ENCODE assay signal across 8 cellular contexts in the genomic region with DNA sequence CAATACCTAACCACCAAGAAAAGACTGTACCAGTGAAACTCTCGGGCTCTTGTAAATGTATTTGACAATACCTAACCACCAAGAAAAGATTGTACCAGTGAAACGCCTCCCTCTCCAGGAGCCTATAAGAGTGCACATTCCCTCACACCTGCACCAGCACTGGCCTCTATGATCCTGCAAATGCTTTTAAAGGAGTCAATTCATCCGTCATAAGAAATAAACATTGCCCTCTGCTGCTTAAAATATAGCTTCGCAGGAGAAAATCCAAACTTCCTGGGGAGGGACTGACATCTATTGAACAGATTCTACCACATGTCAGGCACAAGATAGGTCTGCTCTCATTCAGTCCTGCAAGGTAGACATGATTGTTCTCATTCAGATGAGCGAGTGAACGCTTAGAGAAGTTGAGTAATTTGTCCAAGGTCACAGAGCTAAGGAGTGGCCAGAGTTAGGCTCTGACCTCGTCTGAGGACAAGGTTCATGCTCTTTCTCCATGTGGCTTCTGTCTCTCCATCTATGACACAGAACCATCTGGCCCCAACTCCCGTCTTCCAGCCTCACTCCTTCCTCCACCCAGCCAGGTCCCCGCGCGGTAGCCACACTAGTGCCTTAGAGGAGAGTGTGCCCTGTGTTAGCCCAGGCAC. TPM values are rescaled to one million over a fixed set of nuclear protein-coding genes. Genes with fewer than 3 reads are reported as not detected.
DNase-seq lines count a peak whose midpoint lies in the region; ATAC-seq and TF ChIP-seq lines count a peak whose summit lies in the region.

No MANE protein-coding gene starts in this region.

- no peaks in the 10 kb centered on the region for H3K9me2 ChIP-seq in OCI-LY7 (ENCODE audit: insufficient read depth, low read length)

- H4K20me1 ChIP-seq in OCI-LY7 (ENCODE audit: insufficient read depth, low read length) = no peaks in the 10 kb centered on the region

- no peaks in the 10 kb centered on the region for H3K9me3 Mint-ChIP-seq in activated T-cell treated with anti-CD3 and anti-CD28 coated beads, Interleukin-2, amount 50 U/mL, for 24 hours
- H3K9me3 Mint-ChIP-seq in stimulated activated memory B cell treated with anti-CD40 and anti-IgM and Interleukin-4, amounts not matched to agents 10 μg/mL and 1 μg/mL and 100 μg/mL, for 72 hours = no peaks in the 10 kb centered on the region

- no peak overlapping the region for H2AFZ ChIP-seq in OCI-LY7 (ENCODE audit: low read length)

- no peaks in the 10 kb centered on the region for H3K36me3 ChIP-seq in OCI-LY7 (ENCODE audit: insufficient read depth, low read length)
- no peaks in the 10 kb centered on the region for H3K36me3 ChIP-seq in mucosa of descending colon (ENCODE audit: low read depth)

- H3K9me3 ChIP-seq in OCI-LY7 (ENCODE audit: low read length) = no peaks in the 10 kb centered on the region
- H3K9me3 ChIP-seq in mucosa of descending colon = no peaks in the 10 kb centered on the region

- H3K27me3 ChIP-seq in dorsolateral prefrontal cortex = no peaks in the 10 kb centered on the region

- H3K4me3 ChIP-seq in OCI-LY7 (ENCODE audit: low read depth, low read length, poor library complexity, severe bottlenecking) = no peak overlapping the region
- no peak overlapping the region for H3K4me3 ChIP-seq in dorsolateral prefrontal cortex
- H3K4me3 ChIP-seq in mucosa of descending colon = no peak overlapping the region

- no peak overlapping the region for H3K27ac Mint-ChIP-seq in activated T-cell treated with anti-CD3 and anti-CD28 coated beads, Interleukin-2, amount 50 U/mL, for 24 hours
- H3K27ac Mint-ChIP-seq in stimulated activated memory B cell treated with anti-CD40 and anti-IgM and Interleukin-4, amounts not matched to agents 10 μg/mL and 1 μg/mL and 100 μg/mL, for 72 hours = no peak overlapping the region

- BruUV-seq in OCI-LY7 (replicated peaks; lab: Mats Ljungman, UMichigan) = no TSS peak

- DNase-seq in Ammon's horn (ENCODE audit: low spot score) (peak; percentile 33), HEK293T (ENCODE audit: extremely low spot score) (peak; percentile 36), OCI-LY7 (ENCODE audit: low spot score) (peak; percentile 18), dorsolateral prefrontal cortex (peak in 1 of 10 donors; percentile 18), mucosa of descending colon (peak in 2 of 3 donors; percentile 45 to 47)
- no peak for DNase-seq in activated T-cell treated with anti-CD3 and anti-CD28 coated beads, Interleukin-2, amount 50 U/mL, for 24 hours

- intact Hi-C loops in OCI-LY7 (cut with micrococcal nuclease; ENCODE audit: unreplicated experiment) = no loop called here
- intact Hi-C loops in dorsolateral prefrontal cortex (cut with DNase I) = no loop called here
- intact Hi-C loops in mucosa of descending colon (cut with DNase I, micrococcal nuclease) = loop anchor here in 1 of 2 donors (10.0 kb wide), 1 partner anchor 92 kb away; no protein-coding TSS in a partner anchor

- H3K79me2 ChIP-seq in OCI-LY7 (ENCODE audit: insufficient read depth, low read depth, low read length) = no peaks in the 10 kb centered on the region

- peaks cover 1% of the 10 kb centered on the region for H3K4me1 Mint-ChIP-seq in activated T-cell treated with anti-CD3 and anti-CD28 coated beads, Interleukin-2, amount 50 U/mL, for 24 hours (ENCODE audit: low read depth)
- H3K4me1 Mint-ChIP-seq in stimulated activated memory B cell treated with anti-CD40 and anti-IgM and Interleukin-4, amounts not matched to agents 10 μg/mL and 1 μg/mL and 100 μg/mL, for 72 hours = no peaks in the 10 kb centered on the region

- TF ChIP-seq CTCF in OCI-LY7 (conservative IDR thresholded peaks at IDR 0.05; ENCODE audit: low read length) = peak; percentile 48
- peak; percentile 24 to 74 (median 53) for TF ChIP-seq CTCF in dorsolateral prefrontal cortex (IDR thresholded peaks at IDR 0.05 in 54 of 56, conservative IDR thresholded peaks at IDR 0.05 in 2 of 56; ENCODE audit: low read depth in 1 of 56, partially characterized antibody in 56 of 56)
- TF ChIP-seq CTCF in mucosa of descending colon (IDR thresholded peaks at IDR 0.05) = no peak

- no peak overlapping the region for H3K4me2 ChIP-seq in OCI-LY7 (ENCODE audit: low read length)

- H3K4me3 Mint-ChIP-seq in activated T-cell treated with anti-CD3 and anti-CD28 coated beads, Interleukin-2, amount 50 U/mL, for 24 hours = no peak overlapping the region
- no peak overlapping the region for H3K4me3 Mint-ChIP-seq in stimulated activated memory B cell treated with anti-CD40 and anti-IgM and Interleukin-4, amounts not matched to agents 10 μg/mL and 1 μg/mL and 100 μg/mL, for 72 hours

- CTCF ChIA-PET in HEK293T (lab: Yijun Ruan, JAX) (interaction anchor here (0.6 to 1.0 kb wide), 3 partner anchors 182 to 252 kb away, joined by 3 to 6 read pairs (median 3); no protein-coding TSS in a partner anchor), OCI-LY7 (lab: Charles Lee; ENCODE audit: unreplicated experiment) (no interaction called here)

- ATAC-seq in mucosa of descending colon (peak; percentile 78), GM19455 (IDR thresholded peaks at IDR 0.05; ENCODE audit: unreplicated experiment) (no peak)
- no peak for ATAC-seq in stimulated activated memory B cell treated with anti-CD40 and anti-IgM and Interleukin-4, amounts not matched to agents 10 μg/mL and 1 μg/mL and 100 μg/mL, for 72 hours

- POLR2A ChIA-PET in HEK293T (lab: Yijun Ruan, JAX) = no interaction called here
- POLR2A ChIA-PET in OCI-LY7 (lab: Charles Lee) = no interaction called here

- H3K4me1 ChIP-seq in OCI-LY7 (ENCODE audit: insufficient read depth, low read length, poor library complexity, severe bottlenecking) (no peaks in the 10 kb centered on the region), mucosa of descending colon (ENCODE audit: low read depth) (peaks cover 1% of the 10 kb centered on the region)

- peaks cover 28% of the 10 kb centered on the region for H3K27me3 Mint-ChIP-seq in activated T-cell treated with anti-CD3 and anti-CD28 coated beads, Interleukin-2, amount 50 U/mL, for 24 hours
- H3K27me3 Mint-ChIP-seq in stimulated activated memory B cell treated with anti-CD40 and anti-IgM and Interleukin-4, amounts not matched to agents 10 μg/mL and 1 μg/mL and 100 μg/mL, for 72 hours = no peaks in the 10 kb centered on the region

- no peak overlapping the region for H3K27ac ChIP-seq in OCI-LY7 (ENCODE audit: low read depth, low read length, poor library complexity, severe bottlenecking)
- H3K27ac ChIP-seq in dorsolateral prefrontal cortex = peak overlapping the region in 1 of 59 donors; percentile 28

- H3K36me3 Mint-ChIP-seq in activated T-cell treated with anti-CD3 and anti-CD28 coated beads, Interleukin-2, amount 50 U/mL, for 24 hours (ENCODE audit: low read depth) = no peaks in the 10 kb centered on the region
- H3K36me3 Mint-ChIP-seq in stimulated activated memory B cell treated with anti-CD40 and anti-IgM and Interleukin-4, amounts not matched to agents 10 μg/mL and 1 μg/mL and 100 μg/mL, for 72 hours = no peaks in the 10 kb centered on the region

TF ChIP-seq in HEK293T, 16 proteins besides CTCF, POLR2A, EP300 and RAD21:
- TF ChIP-seq NFRKB (IDR thresholded peaks at IDR 0.05) (no peak), FOXK2 (IDR thresholded peaks at IDR 0.05) (no peak), BHLHE40 (IDR thresholded peaks at IDR 0.05; ENCODE audit: borderline replicate concordance) (no peak), ELF4 (IDR thresholded peaks at IDR 0.05) (no peak), SP1 (IDR thresholded peaks at IDR 0.05) (no peak)

RNA-seq across cellular contexts. Expression of gene MCFD2, which starts 38.7 kb away (rescaled TPM):
- total RNA-seq in OCI-LY7 (2014; rRNA removed; shearing (Covaris generic)) = 55.7 and 64.2 TPM in 2 replicates
- total RNA-seq in OCI-LY7 (2022) = 72.5 and 75.2 TPM in 2 replicates
- total RNA-seq in dorsolateral prefrontal cortex = 100 to 1,000 TPM in 9 of 120 experiments, 10 to 100 TPM in 111; 44.0 to 113 (median 78.3) TPM
- total RNA-seq in mucosa of descending colon = 10 to 100 TPM; 34.7 to 77.3 (median 49.5) TPM
